Comparison of ENCODE assay signal across 13 cellular contexts in genomic region chr3:127369356-127369935, GRCh38.
A peak's percentile ranks its signal among the peaks of the same experiment; 100 is the strongest.
DNase-seq lines count a peak whose midpoint lies in the region; ATAC-seq and TF ChIP-seq lines count a peak whose summit lies in the region.
"Had no signal": no experiment of that assay in that cellular context is flagged by ENCODE, and none has a peak within 500 bp of the region (broad histone marks: within the 10 kb centered on the region; RNA-seq: fewer than 3 reads in every experiment).

No MANE protein-coding gene starts in this region.

- H2AFZ ChIP-seq in MM.1S (ENCODE audit: low read length): no peak overlapping the region

- no peaks in the 10 kb centered on the region for H3K4me1 Mint-ChIP-seq in stimulated activated naive CD8-positive, alpha-beta T cell treated with anti-CD3 and anti-CD28 coated beads, Interleukin-15, amount 100 ng/mL, for 72 hours
- H3K4me1 Mint-ChIP-seq in stimulated activated effector memory CD8-positive, alpha-beta T cell treated with anti-CD3 and anti-CD28 coated beads, Interleukin-12 subunit alpha, Interleukin-12 subunit beta, amount 100 ng/mL, for 72 hours: peaks cover 11% of the 10 kb centered on the region
- H3K4me1 Mint-ChIP-seq: CD4-positive, CD25-positive, alpha-beta regulatory T cell; IgD-negative memory B cell had no signal

- H4K20me1 ChIP-seq in MM.1S (ENCODE audit: insufficient read depth, low read length): no peaks in the 10 kb centered on the region

- no peaks in the 10 kb centered on the region for H3K9me3 ChIP-seq in MM.1S (replicated peaks; ENCODE audit: insufficient read depth, low read length)
- H3K9me3 ChIP-seq: BLaER1 treated with 17β-estradiol and CSF1 and Interleukin-3, amounts not matched to agents 10 nM and 100 nM had no signal

- no peaks in the 10 kb centered on the region for H3K9me2 ChIP-seq in MM.1S (replicated peaks; ENCODE audit: insufficient read depth, low read length)

- no peaks in the 10 kb centered on the region for H3K9me3 Mint-ChIP-seq in stimulated activated naive CD8-positive, alpha-beta T cell treated with anti-CD3 and anti-CD28 coated beads, Interleukin-15, amount 100 ng/mL, for 72 hours
- no peaks in the 10 kb centered on the region for H3K9me3 Mint-ChIP-seq in stimulated activated effector memory CD8-positive, alpha-beta T cell treated with anti-CD3 and anti-CD28 coated beads, Interleukin-12 subunit alpha, Interleukin-12 subunit beta, amount 100 ng/mL, for 72 hours
- H3K9me3 Mint-ChIP-seq: GM23338 had no signal

- H3F3A ChIP-seq in MM.1S (ENCODE audit: insufficient read depth, low read length): no peaks in the 10 kb centered on the region

- no peak overlapping the region for H3K4me3 ChIP-seq in MM.1S (ENCODE audit: low read length)
- H3K4me3 ChIP-seq: BLaER1 treated with 17β-estradiol and CSF1 and Interleukin-3, amounts not matched to agents 10 nM and 100 nM; GM23338 had no signal

- H3K79me2 ChIP-seq in MM.1S (ENCODE audit: low read length): no peaks in the 10 kb centered on the region

- ATAC-seq in stimulated activated naive CD8-positive, alpha-beta T cell treated with anti-CD3 and anti-CD28 coated beads, Interleukin-15, amount 100 ng/mL, for 72 hours: peak; percentile 27
- no peak for ATAC-seq in stimulated activated naive CD8-positive, alpha-beta T cell treated with anti-CD3 and anti-CD28 coated beads, Interleukin-15, Interleukin-2, amounts not matched to agents 100 U/mL and 50 U/mL, for 24 hours
- no peak for ATAC-seq in left lobe of liver
- ATAC-seq in stimulated activated effector memory CD8-positive, alpha-beta T cell treated with anti-CD3 and anti-CD28 coated beads, Interleukin-12 subunit alpha, Interleukin-12 subunit beta, amount 100 ng/mL, for 72 hours: peak; percentile 20
- no peak for ATAC-seq in HG02884 (IDR thresholded peaks at IDR 0.05; ENCODE audit: unreplicated experiment)
- ATAC-seq: GM23338 had no signal

- no peak for DNase-seq in stimulated activated naive CD8-positive, alpha-beta T cell treated with anti-CD3 and anti-CD28 coated beads, Interleukin-15, amount 100 ng/mL, for 72 hours
- DNase-seq in stimulated activated naive CD8-positive, alpha-beta T cell treated with anti-CD3 and anti-CD28 coated beads, Interleukin-15, Interleukin-2, amounts not matched to agents 100 U/mL and 50 U/mL, for 24 hours: no peak
- DNase-seq in left lobe of liver (ENCODE audit: low spot score): peak; percentile 30
- DNase-seq in stimulated activated effector memory CD8-positive, alpha-beta T cell treated with anti-CD3 and anti-CD28 coated beads, Interleukin-12 subunit alpha, Interleukin-12 subunit beta, amount 100 ng/mL, for 72 hours (ENCODE audit: low spot score in 2 of 2): no peak
- no peak for DNase-seq in MM.1S
- DNase-seq in hepatic stellate cell (ENCODE audit: low spot score): no peak
- DNase-seq: ACHN; CD4-positive, CD25-positive, alpha-beta regulatory T cell; H7 had no signal

- peaks cover 59% of the 10 kb centered on the region for H3K27me3 Mint-ChIP-seq in stimulated activated naive CD8-positive, alpha-beta T cell treated with anti-CD3 and anti-CD28 coated beads, Interleukin-15, amount 100 ng/mL, for 72 hours

- H3K27me3 ChIP-seq in MM.1S (replicated peaks; ENCODE audit: insufficient read depth, low read length): 0 out of 2 replicates have a peak, but pooled peaks cover 6% of the 10 kb centered on the region
- H3K27me3 ChIP-seq: BLaER1 treated with 17β-estradiol and CSF1 and Interleukin-3, amounts not matched to agents 10 nM and 100 nM had no signal

- TF ChIP-seq CTCF in MM.1S (IDR thresholded peaks at IDR 0.05; ENCODE audit: low read length): no peak

- H3K9ac ChIP-seq in MM.1S (ENCODE audit: low read length): no peak overlapping the region
- H3K9ac ChIP-seq: BLaER1 treated with 17β-estradiol and CSF1 and Interleukin-3, amounts not matched to agents 10 nM and 100 nM had no signal

- no peak overlapping the region for H3K27ac Mint-ChIP-seq in stimulated activated naive CD8-positive, alpha-beta T cell treated with anti-CD3 and anti-CD28 coated beads, Interleukin-15, amount 100 ng/mL, for 72 hours
- H3K27ac Mint-ChIP-seq in stimulated activated effector memory CD8-positive, alpha-beta T cell treated with anti-CD3 and anti-CD28 coated beads, Interleukin-12 subunit alpha, Interleukin-12 subunit beta, amount 100 ng/mL, for 72 hours: no peak overlapping the region
- H3K27ac Mint-ChIP-seq: CD4-positive, CD25-positive, alpha-beta regulatory T cell; GM23338; IgD-negative memory B cell had no signal

- no peak overlapping the region for H3K27ac ChIP-seq in MM.1S (ENCODE audit: low read length)
- H3K27ac ChIP-seq: BLaER1 treated with 17β-estradiol and CSF1 and Interleukin-3, amounts not matched to agents 10 nM and 100 nM had no signal

- no peak overlapping the region for H3K4me2 ChIP-seq in MM.1S (ENCODE audit: low read depth, low read length)
- H3K4me2 ChIP-seq: BLaER1 treated with 17β-estradiol and CSF1 and Interleukin-3, amounts not matched to agents 10 nM and 100 nM; GM23338 had no signal

- H3K4me1 ChIP-seq in MM.1S (ENCODE audit: low read length): no peaks in the 10 kb centered on the region

- no peaks in the 10 kb centered on the region for H3K36me3 ChIP-seq in MM.1S (replicated peaks; ENCODE audit: insufficient read depth, low read length)
- H3K36me3 ChIP-seq: BLaER1 treated with 17β-estradiol and CSF1 and Interleukin-3, amounts not matched to agents 10 nM and 100 nM had no signal

- H3K4me3 Mint-ChIP-seq in stimulated activated naive CD8-positive, alpha-beta T cell treated with anti-CD3 and anti-CD28 coated beads, Interleukin-15, amount 100 ng/mL, for 72 hours: no peak overlapping the region
- no peak overlapping the region for H3K4me3 Mint-ChIP-seq in stimulated activated effector memory CD8-positive, alpha-beta T cell treated with anti-CD3 and anti-CD28 coated beads, Interleukin-12 subunit alpha, Interleukin-12 subunit beta, amount 100 ng/mL, for 72 hours
- H3K4me3 Mint-ChIP-seq: CD4-positive, CD25-positive, alpha-beta regulatory T cell; GM23338 had no signal

- H3K36me3 Mint-ChIP-seq in stimulated activated effector memory CD8-positive, alpha-beta T cell treated with anti-CD3 and anti-CD28 coated beads, Interleukin-12 subunit alpha, Interleukin-12 subunit beta, amount 100 ng/mL, for 72 hours: no peaks in the 10 kb centered on the region
- H3K36me3 Mint-ChIP-seq: CD4-positive, CD25-positive, alpha-beta regulatory T cell; IgD-negative memory B cell had no signal

Comparison
In these comparisons a context has a peak if more than half of its experiments do, and no peak if none do; other contexts are left out.
1. ATAC-seq: peak in stimulated activated naive CD8-positive, alpha-beta T cell treated with anti-CD3 and anti-CD28 coated beads, Interleukin-15, amount 100 ng/mL, for 72 hours (single experiment) and stimulated activated effector memory CD8-positive, alpha-beta T cell treated with anti-CD3 and anti-CD28 coated beads, Interleukin-12 subunit alpha, Interleukin-12 subunit beta, amount 100 ng/mL, for 72 hours (single experiment); none in stimulated activated naive CD8-positive, alpha-beta T cell treated with anti-CD3 and anti-CD28 coated beads, Interleukin-15, Interleukin-2, amounts not matched to agents 100 U/mL and 50 U/mL, for 24 hours (single experiment), left lobe of liver (single experiment) and HG02884 (single experiment).